ENCODE assay signal across 10 cellular contexts in the genomic region with DNA sequence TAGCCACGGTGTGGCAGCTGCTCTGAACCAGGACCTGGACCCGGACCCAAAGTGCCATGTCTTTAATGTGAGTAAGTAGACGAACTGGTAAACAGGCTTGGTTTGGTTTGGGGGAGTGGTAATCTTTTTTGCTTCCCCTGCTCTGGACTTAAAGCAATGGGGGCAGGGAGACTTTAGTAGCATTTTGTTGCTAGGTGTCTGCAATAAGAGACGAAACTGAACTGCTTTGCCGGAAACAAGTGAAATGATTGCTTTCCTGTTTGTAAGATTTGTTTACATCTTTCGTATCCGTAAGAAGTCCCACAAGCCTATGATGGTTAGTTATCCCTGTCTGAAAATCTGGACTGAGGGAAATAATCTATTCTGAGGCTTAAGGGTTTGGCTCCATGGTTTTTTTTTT. TPM values are rescaled to one million over a fixed set of nuclear protein-coding genes. Genes with fewer than 3 reads are reported as not detected.
DNase-seq lines count a peak whose midpoint lies in the region; ATAC-seq and TF ChIP-seq lines count a peak whose summit lies in the region.
"Had no signal": no experiment of that assay in that cellular context is flagged by ENCODE, and none has a peak within 500 bp of the region (broad histone marks: within the 10 kb centered on the region; RNA-seq: fewer than 3 reads in every experiment).

No MANE protein-coding gene starts in this region.

- no peak for TF ChIP-seq CTCF in brain (conservative IDR thresholded peaks at IDR 0.05)
- no peak for TF ChIP-seq CTCF in nephron (IDR thresholded peaks at IDR 0.05; ENCODE audit: unreplicated experiment in 3 of 3)

- no peak for ATAC-seq in naive thymus-derived CD4-positive, alpha-beta T cell

- peak overlapping the region in 10 of 11 experiments; percentile 13 to 99 (median 94); a peak in 12 of 22 replicates for H3K9ac ChIP-seq in BLaER1 treated with 17β-estradiol and CSF1 and Interleukin-3, amounts not matched to agents 10 nM and 100 nM

- peaks cover 41 to 79% (median 72%) of the 10 kb centered on the region in 11 experiments for H3K36me3 ChIP-seq in BLaER1 treated with 17β-estradiol and CSF1 and Interleukin-3, amounts not matched to agents 10 nM and 100 nM
- H3K36me3 ChIP-seq in naive thymus-derived CD4-positive, alpha-beta T cell (ENCODE audit: control insufficient read depth in 2 of 3, insufficient read depth in 3 of 3, low read length in 3 of 3), result peaks cover 5 to 39% (median 8%) of the 10 kb centered on the region in 3 experiments

- H3K4me3 Mint-ChIP-seq in IgD-negative memory B cell, result peak overlapping the region; percentile 47 to 85 (median 76)
- H3K4me3 Mint-ChIP-seq in brain, result peak overlapping the region in 4 of 5 experiments; percentile 64 to 100 (median 74)
- peak overlapping the region in 2 of 3 experiments; percentile 47 to 54 for H3K4me3 Mint-ChIP-seq in nephron
- peak overlapping the region in 2 of 10 donors; percentile 9 to 31 for H3K4me3 Mint-ChIP-seq in naive thymus-derived CD4-positive, alpha-beta T cell

- H3K9me3 ChIP-seq in BLaER1 treated with 17β-estradiol and CSF1 and Interleukin-3, amounts not matched to agents 10 nM and 100 nM (replicated peaks in 1 of 11), result no peaks in the 10 kb centered on the region
- no peaks in the 10 kb centered on the region for H3K9me3 ChIP-seq in naive thymus-derived CD4-positive, alpha-beta T cell (ENCODE audit: control insufficient read depth in 2 of 3, low read length in 3 of 3)

- peak overlapping the region in 2 of 11 experiments; percentile 11 to 99; a peak in 1 of 22 replicates for H3K27ac ChIP-seq in BLaER1 treated with 17β-estradiol and CSF1 and Interleukin-3, amounts not matched to agents 10 nM and 100 nM
- H3K27ac ChIP-seq in naive thymus-derived CD4-positive, alpha-beta T cell (ENCODE audit: low read depth, low read length), result no peak overlapping the region

- H3K27me3 ChIP-seq in BLaER1 treated with 17β-estradiol and CSF1 and Interleukin-3, amounts not matched to agents 10 nM and 100 nM, result no peaks in the 10 kb centered on the region
- no peaks in the 10 kb centered on the region for H3K27me3 ChIP-seq in naive thymus-derived CD4-positive, alpha-beta T cell (ENCODE audit: control insufficient read depth in 2 of 2, insufficient read depth in 2 of 2, low read length in 2 of 2)

- H3K9me3 Mint-ChIP-seq in IgD-negative memory B cell, result no peaks in the 10 kb centered on the region
- peaks cover 0 to 4% (median 3%) of the 10 kb centered on the region in 5 experiments for H3K9me3 Mint-ChIP-seq in brain
- no peaks in the 10 kb centered on the region for H3K9me3 Mint-ChIP-seq in nephron
- no peaks in the 10 kb centered on the region for H3K9me3 Mint-ChIP-seq in naive thymus-derived CD4-positive, alpha-beta T cell
- H3K9me3 Mint-ChIP-seq: immature natural killer cell had no signal

- peaks cover 43 to 46% (median 44%) of the 10 kb centered on the region in 3 donors for H3K4me1 Mint-ChIP-seq in IgD-negative memory B cell
- H3K4me1 Mint-ChIP-seq in brain, result peaks cover 77% of the 10 kb centered on the region
- H3K4me1 Mint-ChIP-seq in nephron, result peaks cover 51% of the 10 kb centered on the region
- peaks cover 25 to 66% (median 53%) of the 10 kb centered on the region in 7 donors for H3K4me1 Mint-ChIP-seq in naive thymus-derived CD4-positive, alpha-beta T cell

- POLR2A ChIA-PET in naive thymus-derived CD4-positive, alpha-beta T cell (lab: Charles Lee), result interaction anchor here (0.6 to 1.0 kb wide), 2 partner anchors 10 to 1313 kb away, joined by 3 to 4 read pairs; no protein-coding TSS in a partner anchor

- DNase-seq in NCI-H82 treated with DMSO at 0.1 percent for 48 hours (lab: John Stamatoyannopoulos, UW; ENCODE audit: unreplicated experiment), result no peak
- DNase-seq in DMS 273 (lab: John Stamatoyannopoulos, UW; ENCODE audit: unreplicated experiment), result no peak
- no peak for DNase-seq in naive thymus-derived CD4-positive, alpha-beta T cell
- no peak for DNase-seq in NCI-H2107 (lab: John Stamatoyannopoulos, UW)
- DNase-seq: stimulated activated CD4-positive, alpha-beta T cell treated with anti-CD3 and anti-CD28 coated beads, Interleukin-2, amount 100 ng/mL, for 24 hours had no signal

- H3K4me1 ChIP-seq in BLaER1 treated with 17β-estradiol and CSF1 and Interleukin-3, amounts not matched to agents 10 nM and 100 nM, result peaks cover 47 to 69% (median 58%) of the 10 kb centered on the region in 10 experiments
- H3K4me1 ChIP-seq in naive thymus-derived CD4-positive, alpha-beta T cell (ENCODE audit: control insufficient read depth in 2 of 2, insufficient read depth in 2 of 2, low read length in 2 of 2), result peaks cover 23 to 34% of the 10 kb centered on the region in 2 donors

- intact Hi-C loops in naive thymus-derived CD4-positive, alpha-beta T cell (cut with micrococcal nuclease), result no loop called here

- H4K20me1 ChIP-seq in BLaER1 treated with 17β-estradiol and CSF1 and Interleukin-3, amounts not matched to agents 10 nM and 100 nM, result peaks cover 68 to 83% (median 79%) of the 10 kb centered on the region in 11 experiments

- H3K4me3 ChIP-seq in BLaER1 treated with 17β-estradiol and CSF1 and Interleukin-3, amounts not matched to agents 10 nM and 100 nM, result peak overlapping the region in 4 of 10 experiments; percentile 81 to 90 (median 86); a peak in 3 of 20 replicates
- H3K4me3 ChIP-seq in naive thymus-derived CD4-positive, alpha-beta T cell (ENCODE audit: low read length), result no peak overlapping the region

- peaks cover 22% of the 10 kb centered on the region for H3K36me3 Mint-ChIP-seq in IgD-negative memory B cell
- H3K36me3 Mint-ChIP-seq in brain, result peaks cover 60% of the 10 kb centered on the region
- H3K36me3 Mint-ChIP-seq in nephron (ENCODE audit: low read depth), result peaks cover 46% of the 10 kb centered on the region
- peaks cover 9 to 35% (median 22%) of the 10 kb centered on the region in 5 donors for H3K36me3 Mint-ChIP-seq in naive thymus-derived CD4-positive, alpha-beta T cell

- peak overlapping the region; percentile 78 to 96 (median 90); a peak in 21 of 22 replicates for H3K4me2 ChIP-seq in BLaER1 treated with 17β-estradiol and CSF1 and Interleukin-3, amounts not matched to agents 10 nM and 100 nM

- H3K27ac Mint-ChIP-seq in IgD-negative memory B cell (peak overlapping the region; percentile 90 to 96 (median 94)), brain (peak overlapping the region in 4 of 5 experiments; percentile 74 to 93 (median 83)), nephron (no peak overlapping the region)
- peak overlapping the region in 4 of 9 donors; percentile 31 to 48 (median 43) for H3K27ac Mint-ChIP-seq in naive thymus-derived CD4-positive, alpha-beta T cell

- CTCF ChIA-PET in naive thymus-derived CD4-positive, alpha-beta T cell (lab: Charles Lee), result interaction anchor here (4.2 kb wide), 1 partner anchor 120 kb away, joined by 27 read pairs; no protein-coding TSS in a partner anchor

- no peaks in the 10 kb centered on the region for H3K27me3 Mint-ChIP-seq in IgD-negative memory B cell
- peaks cover 12% of the 10 kb centered on the region for H3K27me3 Mint-ChIP-seq in brain
- H3K27me3 Mint-ChIP-seq in nephron (ENCODE audit: low read depth), result no peaks in the 10 kb centered on the region
- H3K27me3 Mint-ChIP-seq in naive thymus-derived CD4-positive, alpha-beta T cell, result no peaks in the 10 kb centered on the region

RNA-seq across cellular contexts. Expression of a gene that starts 21.5 kb away (rescaled TPM):
- polyA plus RNA-seq in IgD-negative memory B cell (24.4 TPM), brain (ENCODE audit: insufficient read depth, low read depth, low replicate concordance) (9.9 TPM)
- not detected for total RNA-seq in naive thymus-derived CD4-positive, alpha-beta T cell
- polyA plus RNA-seq in naive thymus-derived CD4-positive, alpha-beta T cell, result 1 to 10 TPM in 1 of 2 donors, not detected in 1; 1.3 TPM

RNA-seq across cellular contexts. Expression of a gene that starts 23.8 kb away (rescaled TPM):
- 2.1 TPM for polyA plus RNA-seq in IgD-negative memory B cell
- 6.8 TPM for polyA plus RNA-seq in brain (ENCODE audit: insufficient read depth, low read depth, low replicate concordance)
- not detected for total RNA-seq in naive thymus-derived CD4-positive, alpha-beta T cell
- polyA plus RNA-seq in naive thymus-derived CD4-positive, alpha-beta T cell, result under 1 TPM; 0.33 to 0.35 TPM

RNA-seq across cellular contexts. Expression of a gene that starts 24.3 kb away (rescaled TPM):
- polyA plus RNA-seq in IgD-negative memory B cell (0.68 TPM), brain (ENCODE audit: insufficient read depth, low read depth, low replicate concordance) (8.3 TPM)
- total RNA-seq in naive thymus-derived CD4-positive, alpha-beta T cell, result 1 to 10 TPM in 1 of 5 experiments, under 1 TPM in 2, not detected in 2; 0.48 to 7.5 (median 0.58) TPM
- polyA plus RNA-seq in naive thymus-derived CD4-positive, alpha-beta T cell, result not detected

Comparison
In these comparisons a context has a peak if more than half of its experiments do, and no peak if none do; other contexts are left out.
1. H3K27ac Mint-ChIP-seq: peak in IgD-negative memory B cell (3 of 3) and brain (4 of 5); none in nephron (0 of 3).